Comparison of ENCODE assay signal across 1 cellular context in genomic region chr16:23145608-23146007, GRCh38.
TF ChIP-seq lines count a peak whose summit lies in the region.

No MANE protein-coding gene starts in this region.

TF ChIP-seq in GM12878, 131 proteins besides CTCF, POLR2A, EP300 and RAD21 (continued from another document):
- no peak for TF ChIP-seq MAX (IDR thresholded peaks at IDR 0.05; ENCODE audit: low read depth, low read length)
- TF ChIP-seq SREBF2 (IDR thresholded peaks at IDR 0.05; ENCODE audit: low read length): no peak
- TF ChIP-seq ZZZ3 (IDR thresholded peaks at IDR 0.05; ENCODE audit: control insufficient read depth, insufficient read length, low read depth): no peak
- TF ChIP-seq NFXL1 (IDR thresholded peaks at IDR 0.05; ENCODE audit: borderline replicate concordance): no peak
- no peak for TF ChIP-seq E4F1 (IDR thresholded peaks at IDR 0.05; ENCODE audit: borderline replicate concordance, partially characterized antibody)
- no peak for TF ChIP-seq ZNF207 (IDR thresholded peaks at IDR 0.05; ENCODE audit: borderline replicate concordance)
- no peak for TF ChIP-seq PBX3 (IDR thresholded peaks at IDR 0.05; ENCODE audit: insufficient replicate concordance, low read depth, low read length)
- no peak for TF ChIP-seq SMARCA5 (IDR thresholded peaks at IDR 0.05)
- no peak for TF ChIP-seq EED (IDR thresholded peaks at IDR 0.05; ENCODE audit: low read depth)
- no peak for TF ChIP-seq ATF7 (IDR thresholded peaks at IDR 0.05; ENCODE audit: low read depth)
- TF ChIP-seq MTA3 (IDR thresholded peaks at IDR 0.05; ENCODE audit: borderline replicate concordance, low read length): no peak
- TF ChIP-seq USF2 (IDR thresholded peaks at IDR 0.05; ENCODE audit: borderline replicate concordance, low read depth, low read length): no peak
- TF ChIP-seq ZNF24 (IDR thresholded peaks at IDR 0.05): no peak
- TF ChIP-seq ZBTB4 (CRISPR knock-in tag; IDR thresholded peaks at IDR 0.05): no peak
- TF ChIP-seq MEF2B (IDR thresholded peaks at IDR 0.05; ENCODE audit: partially characterized antibody, poor library complexity, severe bottlenecking): no peak
